17 cellular contexts compared by ENCODE assay signal in the genomic region with DNA sequence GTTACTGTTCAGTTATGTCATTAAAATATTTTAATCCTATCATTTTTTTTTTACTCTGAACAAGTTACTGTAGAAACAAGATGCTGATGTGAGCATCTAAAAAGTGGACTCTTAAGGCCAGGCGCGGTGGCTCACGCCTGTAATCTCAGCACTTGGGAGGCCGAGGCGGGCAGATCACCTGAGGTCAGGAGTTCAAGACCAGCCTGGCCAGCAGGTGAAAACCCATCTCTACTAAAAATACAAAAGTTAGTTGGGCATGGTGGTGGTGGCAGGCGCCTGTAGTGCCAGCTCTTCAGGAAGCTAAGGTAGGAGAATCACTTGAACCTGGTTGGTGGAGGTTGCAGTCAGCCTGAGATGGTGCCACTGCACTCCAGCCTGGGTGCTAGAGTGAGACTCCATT. TPM values are rescaled to one million over a fixed set of nuclear protein-coding genes. Genes with fewer than 3 reads are reported as not detected.
DNase-seq lines count a peak whose midpoint lies in the region; ATAC-seq and TF ChIP-seq lines count a peak whose summit lies in the region.
"Had no signal": no experiment of that assay in that cellular context is flagged by ENCODE, and none has a peak within 500 bp of the region (broad histone marks: within the 10 kb centered on the region; RNA-seq: fewer than 3 reads in every experiment).

No MANE protein-coding gene starts in this region.

- peaks cover 53% of the 10 kb centered on the region for H3K4me1 Mint-ChIP-seq in activated CD4-positive, alpha-beta T cell treated with anti-CD3 and anti-CD28 coated beads for 36 hours
- H3K4me1 Mint-ChIP-seq in activated naive CD8-positive, alpha-beta T cell (ENCODE audit: low read depth), result peaks cover 65% of the 10 kb centered on the region
- peaks cover 35% of the 10 kb centered on the region for H3K4me1 Mint-ChIP-seq in nephron
- peaks cover 42% of the 10 kb centered on the region for H3K4me1 Mint-ChIP-seq in osteocyte (ENCODE audit: unreplicated experiment)

- no peaks in the 10 kb centered on the region for H3K9me2 ChIP-seq in GM23248 (ENCODE audit: insufficient read depth)

- CTCF ChIA-PET in activated CD4-positive, alpha-beta T cell treated with anti-CD3 and anti-CD28 coated beads for 36 hours (lab: Charles Lee), result interaction anchor here (0.6 to 1.6 kb wide), 4 partner anchors 10 to 969 kb away, joined by 3 to 5 read pairs (median 4); no protein-coding TSS in a partner anchor

- TF ChIP-seq CTCF in nephron (IDR thresholded peaks at IDR 0.05; ENCODE audit: unreplicated experiment in 3 of 3) (no peak), osteocyte (IDR thresholded peaks at IDR 0.05) (no peak)

- intact Hi-C loops in activated CD4-positive, alpha-beta T cell treated with anti-CD3 and anti-CD28 coated beads for 36 hours (cut with DNase I, micrococcal nuclease), result loop anchor here (10.0 kb wide), 2 partner anchors 201 to 1899 kb away; partner anchors contain the start of gene MAP3K8 (in 1 of the 2)

- H3K4me3 ChIP-seq in GM23248, result peak overlapping the region; percentile 7; the same call in 1 of the 2 replicates
- H3K4me3 ChIP-seq: esophagus squamous epithelium had no signal

- H3K4me3 Mint-ChIP-seq in activated CD4-positive, alpha-beta T cell treated with anti-CD3 and anti-CD28 coated beads for 36 hours, result peak overlapping the region; percentile 45
- H3K4me3 Mint-ChIP-seq in activated naive CD8-positive, alpha-beta T cell, result peak overlapping the region; percentile 68
- H3K4me3 Mint-ChIP-seq in nephron, result peak overlapping the region; percentile 64 to 94 (median 78)
- no peak overlapping the region for H3K4me3 Mint-ChIP-seq in osteocyte (ENCODE audit: unreplicated experiment)

- no peak for DNase-seq in activated CD4-positive, alpha-beta T cell treated with anti-CD3 and anti-CD28 coated beads for 36 hours
- no peak for DNase-seq in activated CD4-positive, alpha-beta T cell treated with anti-CD3 and anti-CD28 coated beads, Interleukin-2, amount 50 U/mL, for 4 hours
- DNase-seq in GM23248, result no peak
- no peak for DNase-seq in osteocyte (ENCODE audit: extremely low spot score, unreplicated experiment)
- DNase-seq in stimulated activated naive CD4-positive, alpha-beta T cell (lab: John Stamatoyannopoulos, UW), result no peak
- DNase-seq in erythroblast (lab: John Stamatoyannopoulos, UW), result no peak
- DNase-seq: COR-L47, esophagus squamous epithelium, GOT3, left colon, NCI-H1694, NCI-H524, RPMI8226, stomach, T-helper 9 cell had no signal

- ATAC-seq in activated CD4-positive, alpha-beta T cell treated with anti-CD3 and anti-CD28 coated beads for 36 hours, result no peak
- ATAC-seq: left colon had no signal

- H3K79me2 ChIP-seq in GM23248 (ENCODE audit: insufficient read depth), result peaks cover 91% of the 10 kb centered on the region

- peaks cover 28% of the 10 kb centered on the region for H3K4me1 ChIP-seq in GM23248 (ENCODE audit: insufficient read depth)

- no peak overlapping the region for H3K27ac ChIP-seq in GM23248
- H3K27ac ChIP-seq: esophagus squamous epithelium, stomach had no signal

- no peak overlapping the region for H2AFZ ChIP-seq in GM23248

- H3K4me2 ChIP-seq in GM23248 (ENCODE audit: unreplicated experiment), result no peak overlapping the region

- H3K27me3 Mint-ChIP-seq in activated CD4-positive, alpha-beta T cell treated with anti-CD3 and anti-CD28 coated beads for 36 hours, result no peaks in the 10 kb centered on the region
- H3K27me3 Mint-ChIP-seq in activated naive CD8-positive, alpha-beta T cell, result no peaks in the 10 kb centered on the region
- H3K27me3 Mint-ChIP-seq in nephron (ENCODE audit: low read depth), result no peaks in the 10 kb centered on the region
- H3K27me3 Mint-ChIP-seq in osteocyte (ENCODE audit: unreplicated experiment), result no peaks in the 10 kb centered on the region

- in situ Hi-C loops in GM23248 (cut with MboI), result no loop called here

- H4K20me1 ChIP-seq in GM23248 (ENCODE audit: insufficient read depth), result 0 out of 2 replicates have a peak, but pooled peaks cover 11% of the 10 kb centered on the region

- no peaks in the 10 kb centered on the region for H3F3A ChIP-seq in GM23248 (ENCODE audit: insufficient read depth)

- POLR2A ChIA-PET in activated CD4-positive, alpha-beta T cell treated with anti-CD3 and anti-CD28 coated beads for 36 hours (lab: Charles Lee), result interaction anchor here (0.6 to 4.0 kb wide), 2 partner anchors 9 to 857 kb away, joined by 7 to 21 read pairs; no protein-coding TSS in a partner anchor

- WGBS in GM23248 (ENCODE audit: low coverage in 1 of 2, low lambda C conversion rate in 2 of 2, missing lambda C conversion rate in 2 of 2), 2 experiments, result 94 to 98% methylated on average over 6 of the region's 6 CpGs

- no peaks in the 10 kb centered on the region for H3K9me3 ChIP-seq in GM23248 (ENCODE audit: low read depth)
- H3K9me3 ChIP-seq: esophagus squamous epithelium, stomach had no signal

- peaks cover 60% of the 10 kb centered on the region for H3K36me3 ChIP-seq in GM23248 (ENCODE audit: low read depth)

- no peak overlapping the region for H3K27ac Mint-ChIP-seq in activated CD4-positive, alpha-beta T cell treated with anti-CD3 and anti-CD28 coated beads for 36 hours
- H3K27ac Mint-ChIP-seq in activated naive CD8-positive, alpha-beta T cell, result no peak overlapping the region
- H3K27ac Mint-ChIP-seq in nephron (peak overlapping the region; percentile 47 to 100 (median 92)), osteocyte (ENCODE audit: unreplicated experiment) (no peak overlapping the region)

- no peak for TF ChIP-seq POLR2A in erythroblast (IDR thresholded peaks at IDR 0.05; ENCODE audit: low read length)

- H3K9me3 Mint-ChIP-seq in activated CD4-positive, alpha-beta T cell treated with anti-CD3 and anti-CD28 coated beads for 36 hours (ENCODE audit: low read depth), result no peaks in the 10 kb centered on the region
- no peaks in the 10 kb centered on the region for H3K9me3 Mint-ChIP-seq in activated naive CD8-positive, alpha-beta T cell (ENCODE audit: low read depth)
- H3K9me3 Mint-ChIP-seq in nephron, result no peaks in the 10 kb centered on the region
- no peaks in the 10 kb centered on the region for H3K9me3 Mint-ChIP-seq in osteocyte (ENCODE audit: unreplicated experiment)

- no peak overlapping the region for H3K9ac ChIP-seq in GM23248

- H3K27me3 ChIP-seq in GM23248 (replicated peaks; ENCODE audit: insufficient read depth), result no peaks in the 10 kb centered on the region
- H3K27me3 ChIP-seq: esophagus squamous epithelium, stomach had no signal

- H3K36me3 Mint-ChIP-seq in activated CD4-positive, alpha-beta T cell treated with anti-CD3 and anti-CD28 coated beads for 36 hours (ENCODE audit: low read depth), result peaks cover 60% of the 10 kb centered on the region
- H3K36me3 Mint-ChIP-seq in activated naive CD8-positive, alpha-beta T cell, result peaks cover 23% of the 10 kb centered on the region
- H3K36me3 Mint-ChIP-seq in nephron (ENCODE audit: low read depth), result peaks cover 56% of the 10 kb centered on the region
- H3K36me3 Mint-ChIP-seq in osteocyte (ENCODE audit: unreplicated experiment), result peaks cover 49% of the 10 kb centered on the region

RNA-seq across cellular contexts. Expression of gene WAC, which starts 2.9 kb away (rescaled TPM):
- total RNA-seq in activated CD4-positive, alpha-beta T cell treated with anti-CD3 and anti-CD28 coated beads for 36 hours, result 100 to 1,000 TPM; 103 to 136 TPM
- 57.5 and 67.3 TPM in 2 replicates for total RNA-seq in GM23248 (2014; rRNA removed; shearing (Covaris generic))
- polyA plus RNA-seq in GM23248 (2016; fragmentation: Nextera tagmentation; extraction: Ambion mirVana), result 53.3 and 54.3 TPM in 2 replicates
- total RNA-seq in osteocyte, result 110 and 122 TPM in 2 replicates

Comparison
In these comparisons a context has a peak if more than half of its experiments do, and no peak if none do; other contexts are left out.
1. H3K27ac Mint-ChIP-seq: peak in nephron (3 of 3); none in activated CD4-positive, alpha-beta T cell treated with anti-CD3 and anti-CD28 coated beads for 36 hours (single experiment), activated naive CD8-positive, alpha-beta T cell (single experiment) and osteocyte (single experiment).